ENCODE assay signal across 14 cellular contexts in the genomic region with DNA sequence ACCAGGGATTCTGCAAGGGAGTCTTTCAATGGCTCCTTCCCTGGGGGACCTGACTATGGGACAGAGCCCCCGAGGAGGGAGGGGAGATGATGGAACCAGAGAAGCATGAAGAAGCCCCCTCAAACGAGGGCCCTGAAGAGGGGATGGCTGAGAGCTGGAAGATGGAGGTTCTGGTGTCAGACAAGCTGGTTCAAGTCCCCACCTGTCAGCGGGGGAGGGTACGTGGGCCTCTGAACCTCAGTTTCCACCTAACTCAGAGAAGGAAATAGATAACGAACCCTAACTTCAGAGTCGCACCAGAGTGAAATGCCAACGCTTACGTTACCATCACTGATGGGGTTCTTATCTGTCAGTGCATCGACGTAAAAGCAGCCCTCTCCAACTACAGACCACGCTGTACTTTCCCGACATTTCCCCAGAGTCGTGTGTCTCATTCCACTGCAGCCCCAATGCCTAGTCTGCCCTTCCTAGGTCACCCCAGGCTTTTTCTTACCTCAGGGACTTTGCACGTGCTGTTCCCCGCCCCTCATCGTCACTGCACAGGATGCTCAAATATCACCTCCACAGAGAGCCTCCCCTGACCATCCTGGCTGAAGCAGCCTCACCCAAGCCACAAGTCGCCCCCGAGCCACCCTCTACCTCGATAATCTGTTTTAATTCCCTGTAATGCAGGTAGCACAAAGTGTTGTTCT.
DNase-seq lines count a peak whose midpoint lies in the region; ATAC-seq and TF ChIP-seq lines count a peak whose summit lies in the region.
"Had no signal": no experiment of that assay in that cellular context is flagged by ENCODE, and none has a peak within 500 bp of the region (broad histone marks: within the 10 kb centered on the region; RNA-seq: fewer than 3 reads in every experiment).

No MANE protein-coding gene starts in this region.

- intact Hi-C loops in activated B cell treated with CpG ODN at 0.5 μM for 24 hours (cut with micrococcal nuclease): no loop called here
- intact Hi-C loops in sciatic nerve (cut with DNase I): no loop called here

- peak; percentile 24 for DNase-seq in activated T-cell treated with anti-CD3 and anti-CD28 coated beads for 4 hours
- no peak for DNase-seq in activated T-cell treated with anti-CD3 and anti-CD28 coated beads, Interleukin-2, amount 50 U/mL, for 1 hour
- no peak for DNase-seq in activated B cell treated with CpG ODN at 0.5 μM for 24 hours
- DNase-seq in central memory CD8-positive, alpha-beta T cell (ENCODE audit: low spot score in 2 of 2): no peak
- peak; percentile 75 for DNase-seq in stimulated activated CD8-positive, alpha-beta memory T cell treated with anti-CD3 and anti-CD28 coated beads, Interleukin-4, amount 100 ng/mL, for 48 hours
- no peak for DNase-seq in sciatic nerve (ENCODE audit: low spot score)
- DNase-seq in WTC11 (ENCODE audit: low spot score): no peak
- DNase-seq in cortex of kidney (lab: John Stamatoyannopoulos, UW): no peak
- DNase-seq: NCI-H1048, NCI-H446 treated with DMSO at 0.1 percent for 48 hours, nucleus accumbens, PC-9, small intestine, trophoblast cell had no signal

- CTCF ChIA-PET in activated B cell treated with CpG ODN at 0.5 μM for 24 hours (lab: Charles Lee) (no interaction called here), WTC11 (lab: Charles Lee) (no interaction called here)

- H3K4me1 Mint-ChIP-seq in activated B cell treated with CpG ODN at 0.5 μM for 24 hours (peaks cover 90% of the 10 kb centered on the region), WTC11 (peaks cover 29% of the 10 kb centered on the region)
- H3K4me1 Mint-ChIP-seq in central memory CD8-positive, alpha-beta T cell: peaks cover 95% of the 10 kb centered on the region

- H3K27ac Mint-ChIP-seq in activated B cell treated with CpG ODN at 0.5 μM for 24 hours (peak overlapping the region; percentile 80), WTC11 (no peak overlapping the region; the same call in 1 of the 2 replicates)
- peak overlapping the region; percentile 79 for H3K27ac Mint-ChIP-seq in central memory CD8-positive, alpha-beta T cell (ENCODE audit: low read depth)

- H3K4me3 Mint-ChIP-seq in activated B cell treated with CpG ODN at 0.5 μM for 24 hours: peak overlapping the region; percentile 20
- peak overlapping the region; percentile 16 for H3K4me3 Mint-ChIP-seq in central memory CD8-positive, alpha-beta T cell
- H3K4me3 Mint-ChIP-seq in WTC11: no peak overlapping the region

- POLR2A ChIA-PET in activated B cell treated with CpG ODN at 0.5 μM for 24 hours (lab: Charles Lee): interaction anchor here (0.6 to 1.6 kb wide), 2 partner anchors 21 to 50 kb away, joined by 3 read pairs; no protein-coding TSS in a partner anchor
- POLR2A ChIA-PET in WTC11 (lab: Charles Lee): no interaction called here

- H3K27me3 Mint-ChIP-seq in activated B cell treated with CpG ODN at 0.5 μM for 24 hours (no peaks in the 10 kb centered on the region), WTC11 (ENCODE audit: low read depth) (peaks cover 3% of the 10 kb centered on the region)
- no peaks in the 10 kb centered on the region for H3K27me3 Mint-ChIP-seq in central memory CD8-positive, alpha-beta T cell

- peaks cover 2% of the 10 kb centered on the region for H3K9me3 Mint-ChIP-seq in activated B cell treated with CpG ODN at 0.5 μM for 24 hours
- H3K9me3 Mint-ChIP-seq in central memory CD8-positive, alpha-beta T cell: no peaks in the 10 kb centered on the region
- peaks cover 19% of the 10 kb centered on the region for H3K9me3 Mint-ChIP-seq in WTC11

- H3K36me3 Mint-ChIP-seq in activated B cell treated with CpG ODN at 0.5 μM for 24 hours (ENCODE audit: low read depth) (peaks cover 22% of the 10 kb centered on the region), WTC11 (peaks cover 14% of the 10 kb centered on the region)
- H3K36me3 Mint-ChIP-seq in central memory CD8-positive, alpha-beta T cell (ENCODE audit: insufficient read depth): peaks cover 20% of the 10 kb centered on the region

- TF ChIP-seq CTCF in activated B cell treated with CpG ODN at 0.5 μM for 24 hours (IDR thresholded peaks at IDR 0.05): no peak
- TF ChIP-seq CTCF in WTC11 (IDR thresholded peaks at IDR 0.05): no peak

- ATAC-seq in activated B cell treated with CpG ODN at 0.5 μM for 24 hours (ENCODE audit: low read depth): peak; percentile 55
- ATAC-seq in central memory CD8-positive, alpha-beta T cell (replicated peaks; ENCODE audit: extremely low read depth, poor library complexity, severe bottlenecking): no peak
- ATAC-seq in sciatic nerve: no peak
- ATAC-seq in WTC11: no peak

TF ChIP-seq in WTC11, 78 proteins besides CTCF, POLR2A, EP300 and RAD21 (continues in another document):
- TF ChIP-seq ATF1 (CRISPR knock-in tag; IDR thresholded peaks at IDR 0.05): no peak
- TF ChIP-seq, protein P1, sequence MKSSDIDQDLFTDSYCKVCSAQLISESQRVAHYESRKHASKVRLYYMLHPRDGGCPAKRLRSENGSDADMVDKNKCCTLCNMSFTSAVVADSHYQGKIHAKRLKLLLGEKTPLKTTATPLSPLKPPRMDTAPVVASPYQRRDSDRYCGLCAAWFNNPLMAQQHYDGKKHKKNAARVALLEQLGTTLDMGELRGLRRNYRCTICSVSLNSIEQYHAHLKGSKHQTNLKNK (CRISPR knock-in tag; IDR thresholded peaks at IDR 0.05): no peak
- TF ChIP-seq TEAD1 (CRISPR knock-in tag; IDR thresholded peaks at IDR 0.05): no peak
- TF ChIP-seq ZNF232 (CRISPR knock-in tag; IDR thresholded peaks at IDR 0.05): no peak
- no peak for TF ChIP-seq NFE2L1 (CRISPR knock-in tag; IDR thresholded peaks at IDR 0.05)
- TF ChIP-seq, protein P2, sequence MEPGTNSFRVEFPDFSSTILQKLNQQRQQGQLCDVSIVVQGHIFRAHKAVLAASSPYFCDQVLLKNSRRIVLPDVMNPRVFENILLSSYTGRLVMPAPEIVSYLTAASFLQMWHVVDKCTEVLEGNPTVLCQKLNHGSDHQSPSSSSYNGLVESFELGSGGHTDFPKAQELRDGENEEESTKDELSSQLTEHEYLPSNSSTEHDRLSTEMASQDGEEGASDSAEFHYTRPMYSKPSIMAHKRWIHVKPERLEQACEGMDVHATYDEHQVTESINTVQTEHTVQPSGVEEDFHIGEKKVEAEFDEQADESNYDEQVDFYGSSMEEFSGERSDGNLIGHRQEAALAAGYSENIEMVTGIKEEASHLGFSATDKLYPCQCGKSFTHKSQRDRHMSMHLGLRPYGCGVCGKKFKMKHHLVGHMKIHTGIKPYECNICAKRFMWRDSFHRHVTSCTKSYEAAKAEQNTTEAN (CRISPR knock-in tag; IDR thresholded peaks at IDR 0.05): no peak
- no peak for TF ChIP-seq ZNF671 (CRISPR knock-in tag; IDR thresholded peaks at IDR 0.05)
- TF ChIP-seq, protein P3, sequence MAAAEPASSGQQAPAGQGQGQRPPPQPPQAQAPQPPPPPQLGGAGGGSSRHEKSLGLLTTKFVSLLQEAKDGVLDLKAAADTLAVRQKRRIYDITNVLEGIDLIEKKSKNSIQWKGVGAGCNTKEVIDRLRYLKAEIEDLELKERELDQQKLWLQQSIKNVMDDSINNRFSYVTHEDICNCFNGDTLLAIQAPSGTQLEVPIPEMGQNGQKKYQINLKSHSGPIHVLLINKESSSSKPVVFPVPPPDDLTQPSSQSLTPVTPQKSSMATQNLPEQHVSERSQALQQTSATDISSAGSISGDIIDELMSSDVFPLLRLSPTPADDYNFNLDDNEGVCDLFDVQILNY (CRISPR knock-in tag; IDR thresholded peaks at IDR 0.05): no peak
- TF ChIP-seq, protein P4, sequence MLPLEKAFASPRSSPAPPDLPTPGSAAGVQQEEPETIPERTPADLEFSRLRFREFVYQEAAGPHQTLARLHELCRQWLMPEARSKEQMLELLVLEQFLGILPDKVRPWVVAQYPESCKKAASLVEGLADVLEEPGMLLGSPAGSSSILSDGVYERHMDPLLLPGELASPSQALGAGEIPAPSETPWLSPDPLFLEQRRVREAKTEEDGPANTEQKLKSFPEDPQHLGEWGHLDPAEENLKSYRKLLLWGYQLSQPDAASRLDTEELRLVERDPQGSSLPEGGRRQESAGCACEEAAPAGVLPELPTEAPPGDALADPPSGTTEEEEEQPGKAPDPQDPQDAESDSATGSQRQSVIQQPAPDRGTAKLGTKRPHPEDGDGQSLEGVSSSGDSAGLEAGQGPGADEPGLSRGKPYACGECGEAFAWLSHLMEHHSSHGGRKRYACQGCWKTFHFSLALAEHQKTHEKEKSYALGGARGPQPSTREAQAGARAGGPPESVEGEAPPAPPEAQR (CRISPR knock-in tag; IDR thresholded peaks at IDR 0.05): no peak
- TF ChIP-seq ZNF138 (CRISPR knock-in tag; conservative IDR thresholded peaks at IDR 0.05): no peak
- TF ChIP-seq, protein P5, sequence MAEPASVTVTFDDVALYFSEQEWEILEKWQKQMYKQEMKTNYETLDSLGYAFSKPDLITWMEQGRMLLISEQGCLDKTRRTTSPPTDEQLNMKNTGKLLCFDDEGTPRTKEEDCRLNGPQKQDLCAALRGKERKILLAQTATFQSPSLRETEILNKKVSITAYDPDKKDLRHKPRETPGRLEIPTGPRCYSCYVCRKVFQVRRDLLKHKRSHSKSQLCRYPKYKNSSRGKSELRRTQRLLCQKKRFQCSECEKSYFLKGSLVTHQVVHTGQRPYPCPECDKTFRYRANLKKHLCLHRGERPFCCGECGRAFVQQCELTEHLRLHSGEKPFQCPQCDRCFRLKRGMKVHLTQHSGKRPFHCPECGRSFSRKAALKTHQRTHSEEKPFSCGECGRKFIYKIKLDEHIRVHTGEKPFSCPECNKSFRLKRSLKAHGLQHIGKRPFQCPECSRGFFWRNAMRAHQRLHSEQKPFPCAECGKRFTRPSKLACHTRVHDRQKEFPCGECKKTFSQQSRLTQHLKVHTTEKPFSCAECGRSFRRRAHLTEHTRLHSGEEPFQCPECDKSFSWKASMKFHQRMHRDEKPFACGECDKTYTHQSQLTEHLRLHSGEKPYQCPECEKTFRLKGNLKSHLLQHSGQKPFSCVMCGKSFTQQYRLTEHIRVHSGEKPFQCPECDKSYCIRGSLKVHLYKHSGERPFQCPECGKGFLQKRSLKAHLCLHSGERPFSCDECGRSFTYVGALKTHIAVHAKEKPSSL (CRISPR knock-in tag; conservative IDR thresholded peaks at IDR 0.05): no peak
- no peak for TF ChIP-seq FOXK1 (CRISPR knock-in tag; IDR thresholded peaks at IDR 0.05)
- TF ChIP-seq, protein P6, sequence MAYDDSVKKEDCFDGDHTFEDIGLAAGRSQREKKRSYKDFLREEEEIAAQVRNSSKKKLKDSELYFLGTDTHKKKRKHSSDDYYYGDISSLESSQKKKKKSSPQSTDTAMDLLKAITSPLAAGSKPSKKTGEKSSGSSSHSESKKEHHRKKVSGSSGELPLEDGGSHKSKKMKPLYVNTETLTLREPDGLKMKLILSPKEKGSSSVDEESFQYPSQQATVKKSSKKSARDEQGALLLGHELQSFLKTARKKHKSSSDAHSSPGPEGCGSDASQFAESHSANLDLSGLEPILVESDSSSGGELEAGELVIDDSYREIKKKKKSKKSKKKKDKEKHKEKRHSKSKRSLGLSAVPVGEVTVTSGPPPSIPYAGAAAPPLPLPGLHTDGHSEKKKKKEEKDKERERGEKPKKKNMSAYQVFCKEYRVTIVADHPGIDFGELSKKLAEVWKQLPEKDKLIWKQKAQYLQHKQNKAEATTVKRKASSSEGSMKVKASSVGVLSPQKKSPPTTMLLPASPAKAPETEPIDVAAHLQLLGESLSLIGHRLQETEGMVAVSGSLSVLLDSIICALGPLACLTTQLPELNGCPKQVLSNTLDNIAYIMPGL (CRISPR knock-in tag; IDR thresholded peaks at IDR 0.05): no peak

Comparison
In these comparisons a context has a peak if more than half of its experiments do, and no peak if none do; other contexts are left out.
1. DNase-seq: peak in activated T-cell treated with anti-CD3 and anti-CD28 coated beads for 4 hours (single experiment) and stimulated activated CD8-positive, alpha-beta memory T cell treated with anti-CD3 and anti-CD28 coated beads, Interleukin-4, amount 100 ng/mL, for 48 hours (single experiment); none in activated T-cell treated with anti-CD3 and anti-CD28 coated beads, Interleukin-2, amount 50 U/mL, for 1 hour (single experiment), activated B cell treated with CpG ODN at 0.5 μM for 24 hours (single experiment), central memory CD8-positive, alpha-beta T cell (0 of 2), sciatic nerve (single experiment), WTC11 (single experiment) and cortex of kidney (single experiment).